ENCODE assay signal across 8 cellular contexts in the genomic region with DNA sequence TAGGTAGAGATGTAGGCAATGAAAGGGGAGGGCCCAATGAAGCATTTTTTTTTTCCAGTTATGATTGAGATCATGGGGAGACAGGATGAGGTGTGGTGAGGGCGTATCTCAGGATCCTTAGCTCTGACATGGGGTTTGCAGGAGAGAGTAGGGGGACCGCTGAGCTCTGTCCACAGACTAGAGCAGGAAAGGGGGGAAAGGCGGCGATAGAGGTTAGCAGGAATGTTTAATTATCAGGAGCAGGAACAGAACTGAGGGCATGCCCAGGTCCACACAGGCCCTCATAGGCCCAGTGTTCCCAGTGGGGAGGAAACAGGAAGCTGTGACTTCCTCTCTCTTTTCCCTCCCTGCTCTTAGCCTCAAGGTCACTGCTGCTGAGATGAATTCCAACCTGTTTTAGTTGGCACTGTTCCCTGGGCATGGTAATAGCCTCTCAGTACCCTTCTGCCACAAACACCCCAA. TPM values are rescaled to one million over a fixed set of nuclear protein-coding genes. Genes with fewer than 3 reads are reported as not detected.
DNase-seq lines count a peak whose midpoint lies in the region; ATAC-seq and TF ChIP-seq lines count a peak whose summit lies in the region.

No MANE protein-coding gene starts in this region.

- ATAC-seq in lower lobe of right lung (peak; percentile 82 to 85), HG02763 (IDR thresholded peaks at IDR 0.05; ENCODE audit: unreplicated experiment) (no peak), HG02938 (IDR thresholded peaks at IDR 0.05; ENCODE audit: unreplicated experiment) (no peak)

- H3K4me1 Mint-ChIP-seq in MCF 10A (ENCODE audit: insufficient read depth, unreplicated experiment) = peaks cover 46% of the 10 kb centered on the region

- peak overlapping the region; percentile 11 for H3K4me3 Mint-ChIP-seq in MCF 10A (ENCODE audit: unreplicated experiment)

- CTCF ChIA-PET in MCF 10A (lab: Yijun Ruan, JAX) = interaction anchor here (0.6 to 5.7 kb wide), 15 partner anchors 10 to 286 kb away, joined by 3 to 175 read pairs (median 5); partner anchors contain the start of genes ARHGEF2 and SSR2

- peak overlapping the region; percentile 85 for H3K27ac ChIP-seq in lower lobe of right lung

- H3K36me3 Mint-ChIP-seq in MCF 10A (ENCODE audit: insufficient read depth, unreplicated experiment) = peaks cover 13% of the 10 kb centered on the region

- TF ChIP-seq CTCF in MCF 10A (IDR thresholded peaks at IDR 0.05; ENCODE audit: unreplicated experiment) = no peak
- no peak for TF ChIP-seq CTCF in lower lobe of right lung (IDR thresholded peaks at IDR 0.05)

- peak overlapping the region; percentile 15 for H3K4me3 ChIP-seq in lower lobe of right lung

- no peaks in the 10 kb centered on the region for H3K27me3 Mint-ChIP-seq in MCF 10A (ENCODE audit: insufficient read depth, unreplicated experiment)

- BruUV-seq in MCF 10A (replicated peaks; lab: Mats Ljungman, UMichigan) = TSS peak; percentile 22

- DNase-seq in GDM1 (lab: John Stamatoyannopoulos, UW) (peak; percentile 32), NCI-H460 (ENCODE audit: extremely low read depth, low read depth) (peak; percentile 91), MCF 10A (ENCODE audit: unreplicated experiment) (peak; percentile 96), lower lobe of right lung (no peak), NCI-H526 treated with DMSO at 0.1 percent for 48 hours (lab: John Stamatoyannopoulos, UW) (no peak)
- DNase-seq in stimulated activated CD4-positive, alpha-beta T cell treated with anti-CD3 and anti-CD28 coated beads, Interleukin-2, amount 100 ng/mL, for 24 hours = no peak

- H3K9me3 Mint-ChIP-seq in MCF 10A (ENCODE audit: unreplicated experiment) = no peaks in the 10 kb centered on the region

- H3K4me1 ChIP-seq in lower lobe of right lung = peaks cover 67% of the 10 kb centered on the region

- intact Hi-C loops in MCF 10A (cut with micrococcal nuclease) = no loop called here
- intact Hi-C loops in lower lobe of right lung (cut with DNase I) = no loop called here

- H3K27ac Mint-ChIP-seq in MCF 10A (ENCODE audit: low read depth, unreplicated experiment) = peak overlapping the region; percentile 64

- H3K27me3 ChIP-seq in lower lobe of right lung (ENCODE audit: low read depth) = no peaks in the 10 kb centered on the region

- H3K9me3 ChIP-seq in lower lobe of right lung = no peaks in the 10 kb centered on the region

- POLR2A ChIA-PET in MCF 10A (lab: Yijun Ruan, JAX) = interaction anchor here (0.6 to 9.6 kb wide), 22 partner anchors 8 to 342 kb away, joined by 3 to 196 read pairs (median 4); partner anchors contain the start of genes ARHGEF2, SMG5 and SSR2

- H3K36me3 ChIP-seq in lower lobe of right lung = peaks cover 2% of the 10 kb centered on the region

RNA-seq across cellular contexts. Expression of gene RXFP4, which starts 0.9 kb away (rescaled TPM):
- not detected in 2 replicates for total RNA-seq in NCI-H460 (2014; rRNA removed; shearing (Covaris generic))
- 0.50 and 0.86 TPM in 2 replicates for polyA plus RNA-seq in NCI-H460 (2014; cell fraction: nucleus; rRNA removed)
- total RNA-seq in MCF 10A (2022) (not detected in 2 replicates), lower lobe of right lung (not detected)

RNA-seq across cellular contexts. Expression of gene KHDC4, which starts 6.3 kb away (rescaled TPM):
- total RNA-seq in NCI-H460 (2014; rRNA removed; shearing (Covaris generic)) = 64.7 and 86.5 TPM in 2 replicates
- polyA plus RNA-seq in NCI-H460 (2014; cell fraction: nucleus; rRNA removed) = 352 and 508 TPM in 2 replicates
- total RNA-seq in MCF 10A (2022) (90.9 and 104 TPM in 2 replicates), lower lobe of right lung (42.8 TPM)

RNA-seq across cellular contexts. Expression of gene RIT1, which starts 29.4 kb away (rescaled TPM):
- total RNA-seq in NCI-H460 (2014; rRNA removed; shearing (Covaris generic)) = 93.4 and 100.0 TPM in 2 replicates
- 28.6 and 42.9 TPM in 2 replicates for polyA plus RNA-seq in NCI-H460 (2014; cell fraction: nucleus; rRNA removed)
- total RNA-seq in MCF 10A (2022) (36.2 and 43.1 TPM in 2 replicates), lower lobe of right lung (56.4 TPM)

RNA-seq across cellular contexts. Expression of gene ARHGEF2, which starts 37.8 kb away (rescaled TPM):
- 318 and 324 TPM in 2 replicates for total RNA-seq in NCI-H460 (2014; rRNA removed; shearing (Covaris generic))
- 204 and 246 TPM in 2 replicates for polyA plus RNA-seq in NCI-H460 (2014; cell fraction: nucleus; rRNA removed)
- total RNA-seq in MCF 10A (2022) (498 and 555 TPM in 2 replicates), lower lobe of right lung (252 TPM)

Comparison
In these comparisons a context has a peak if more than half of its experiments do, and no peak if none do; other contexts are left out.
1. DNase-seq: peak in GDM1 (single experiment), NCI-H460 (single experiment) and MCF 10A (single experiment); none in lower lobe of right lung (single experiment), NCI-H526 treated with DMSO at 0.1 percent for 48 hours (single experiment) and stimulated activated CD4-positive, alpha-beta T cell treated with anti-CD3 and anti-CD28 coated beads, Interleukin-2, amount 100 ng/mL, for 24 hours (0 of 2).
2. ATAC-seq: peak in lower lobe of right lung (2 of 2); none in HG02763 (single experiment) and HG02938 (single experiment).